ENCODE assay signal across 11 cellular contexts in the genomic region with DNA sequence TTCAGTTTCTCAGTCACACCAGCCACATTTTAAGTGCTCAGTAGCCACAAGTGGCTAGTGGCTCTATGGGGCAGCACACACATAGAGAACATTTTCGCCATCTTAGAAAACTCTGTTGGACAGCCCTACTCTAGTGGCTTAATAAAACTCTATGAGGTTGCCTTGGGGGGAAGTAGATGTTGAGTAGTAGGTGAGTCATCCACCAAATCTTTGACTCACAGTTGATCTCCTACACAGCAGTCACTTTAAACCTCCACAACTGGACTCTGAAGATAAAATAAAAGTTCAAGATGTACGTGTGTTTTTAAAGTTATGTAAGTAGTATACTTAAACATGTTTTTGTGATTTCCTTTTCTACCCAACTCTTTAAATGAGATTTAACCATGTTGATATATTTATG.
A peak's percentile ranks its signal among the peaks of the same experiment; 100 is the strongest.
DNase-seq lines count a peak whose midpoint lies in the region; ATAC-seq and TF ChIP-seq lines count a peak whose summit lies in the region.
"Had no signal": no experiment of that assay in that cellular context is flagged by ENCODE, and none has a peak within 500 bp of the region (broad histone marks: within the 10 kb centered on the region; RNA-seq: fewer than 3 reads in every experiment).

No MANE protein-coding gene starts in this region.

- DNase-seq in activated naive CD8-positive, alpha-beta T cell treated with anti-CD3 and anti-CD28 coated beads, Interleukin-2, amount 50 U/mL, for 24 hours = no peak
- no peak for DNase-seq in activated naive CD8-positive, alpha-beta T cell treated with anti-CD3 and anti-CD28 coated beads for 36 hours
- DNase-seq in SKM-1 treated with dmso at 0.1 percent for 144 hours (lab: John Stamatoyannopoulos, UW; ENCODE audit: unreplicated experiment) = peak; percentile 65
- DNase-seq in fibroblast of villous mesenchyme (ENCODE audit: low read depth) = peak; percentile 68
- DNase-seq in superior temporal gyrus (ENCODE audit: extremely low spot score) = peak; percentile 24
- no peak for DNase-seq in C1 segment of cervical spinal cord (lab: John Stamatoyannopoulos, UW)
- no peak for DNase-seq in LoVo (ENCODE audit: low spot score)
- DNase-seq: SHP77 had no signal

- no peak for TF ChIP-seq CTCF in fibroblast of villous mesenchyme (IDR thresholded peaks at IDR 0.05; ENCODE audit: insufficient read depth, low read depth, low read length)

- H3K4me3 ChIP-seq in fibroblast of villous mesenchyme (ENCODE audit: low read depth, low read length) = no peak overlapping the region
- H3K4me3 ChIP-seq: tibial nerve had no signal

- no peak overlapping the region for H3K4me3 Mint-ChIP-seq in activated naive CD8-positive, alpha-beta T cell treated with anti-CD3 and anti-CD28 coated beads, Interleukin-2, amount 50 U/mL, for 24 hours
- H3K4me3 Mint-ChIP-seq in activated naive CD8-positive, alpha-beta T cell treated with anti-CD3 and anti-CD28 coated beads for 36 hours = no peak overlapping the region
- H3K4me3 Mint-ChIP-seq: B cell had no signal

- ATAC-seq in activated naive CD8-positive, alpha-beta T cell treated with anti-CD3 and anti-CD28 coated beads, Interleukin-2, amount 50 U/mL, for 24 hours = peak; percentile 85
- no peak for ATAC-seq in HG03108 (IDR thresholded peaks at IDR 0.05; ENCODE audit: unreplicated experiment)

- H3K4me1 Mint-ChIP-seq in activated naive CD8-positive, alpha-beta T cell treated with anti-CD3 and anti-CD28 coated beads, Interleukin-2, amount 50 U/mL, for 24 hours = no peaks in the 10 kb centered on the region
- H3K4me1 Mint-ChIP-seq in activated naive CD8-positive, alpha-beta T cell treated with anti-CD3 and anti-CD28 coated beads for 36 hours = no peaks in the 10 kb centered on the region
- H3K4me1 Mint-ChIP-seq: B cell had no signal

- H3K9me3 Mint-ChIP-seq in activated naive CD8-positive, alpha-beta T cell treated with anti-CD3 and anti-CD28 coated beads, Interleukin-2, amount 50 U/mL, for 24 hours = peaks cover 3% of the 10 kb centered on the region
- no peaks in the 10 kb centered on the region for H3K9me3 Mint-ChIP-seq in activated naive CD8-positive, alpha-beta T cell treated with anti-CD3 and anti-CD28 coated beads for 36 hours

- H3K27me3 Mint-ChIP-seq in activated naive CD8-positive, alpha-beta T cell treated with anti-CD3 and anti-CD28 coated beads, Interleukin-2, amount 50 U/mL, for 24 hours = no peaks in the 10 kb centered on the region
- H3K27me3 Mint-ChIP-seq in activated naive CD8-positive, alpha-beta T cell treated with anti-CD3 and anti-CD28 coated beads for 36 hours = no peaks in the 10 kb centered on the region
- H3K27me3 Mint-ChIP-seq: B cell had no signal

- H3K27ac Mint-ChIP-seq in activated naive CD8-positive, alpha-beta T cell treated with anti-CD3 and anti-CD28 coated beads, Interleukin-2, amount 50 U/mL, for 24 hours = no peak overlapping the region
- no peak overlapping the region for H3K27ac Mint-ChIP-seq in activated naive CD8-positive, alpha-beta T cell treated with anti-CD3 and anti-CD28 coated beads for 36 hours
- H3K27ac Mint-ChIP-seq: B cell had no signal

- H3K36me3 Mint-ChIP-seq in activated naive CD8-positive, alpha-beta T cell treated with anti-CD3 and anti-CD28 coated beads, Interleukin-2, amount 50 U/mL, for 24 hours (ENCODE audit: low read depth) = peaks cover 8% of the 10 kb centered on the region
- H3K36me3 Mint-ChIP-seq in activated naive CD8-positive, alpha-beta T cell treated with anti-CD3 and anti-CD28 coated beads for 36 hours = no peaks in the 10 kb centered on the region

Comparison
In these comparisons a context has a peak if more than half of its experiments do, and no peak if none do; other contexts are left out.
1. DNase-seq: peak in SKM-1 treated with dmso at 0.1 percent for 144 hours (single experiment), fibroblast of villous mesenchyme (single experiment) and superior temporal gyrus (single experiment); none in activated naive CD8-positive, alpha-beta T cell treated with anti-CD3 and anti-CD28 coated beads, Interleukin-2, amount 50 U/mL, for 24 hours (single experiment), activated naive CD8-positive, alpha-beta T cell treated with anti-CD3 and anti-CD28 coated beads for 36 hours (single experiment), C1 segment of cervical spinal cord (0 of 14) and LoVo (single experiment).